ENCODE assay signal across 11 cellular contexts in genomic region chr11:112655386-112655785, GRCh38.
A peak's percentile ranks its signal among the peaks of the same experiment; 100 is the strongest.
DNase-seq lines count a peak whose midpoint lies in the region; ATAC-seq and TF ChIP-seq lines count a peak whose summit lies in the region.
"Had no signal": no experiment of that assay in that cellular context is flagged by ENCODE, and none has a peak within 500 bp of the region (broad histone marks: within the 10 kb centered on the region; RNA-seq: fewer than 3 reads in every experiment).

No MANE protein-coding gene starts in this region.

- in situ Hi-C loops in transverse colon (cut with MboI; ENCODE audit: low pct_ligation_motif_present in 1 of 4, low pct_unique_long_range_greater_than_20kb in 1 of 4, low sequenced_read_pairs in 3 of 4) = no loop called here

- no peak overlapping the region for H3K27ac ChIP-seq in transverse colon
- H3K27ac ChIP-seq: breast epithelium had no signal

- TF ChIP-seq POLR2A in transverse colon (IDR thresholded peaks at IDR 0.05) = no peak

- DNase-seq in NCI-H446 treated with DMSO at 0.1 percent for 48 hours (lab: John Stamatoyannopoulos, UW) = peak; percentile 68
- DNase-seq in dermis microvascular lymphatic vessel endothelial cell (ENCODE audit: low read depth in 2 of 2) = peak; percentile 5 to 28
- DNase-seq in left lobe of liver (ENCODE audit: low spot score) = no peak
- peak; percentile 32 for DNase-seq in transverse colon
- no peak for DNase-seq in CD1c-positive myeloid dendritic cell (ENCODE audit: extremely low spot score)
- no peak for DNase-seq in NOMO-1 (lab: John Stamatoyannopoulos, UW; ENCODE audit: unreplicated experiment in 2 of 2)
- DNase-seq: activated CD4-positive, alpha-beta T cell treated with anti-CD3 and anti-CD28 coated beads for 48 hours; GOT3 had no signal

- peak; percentile 41 for ATAC-seq in left lobe of liver
- no peak for ATAC-seq in HG02588 (IDR thresholded peaks at IDR 0.05; ENCODE audit: unreplicated experiment)
- no peak for ATAC-seq in HG02870 (IDR thresholded peaks at IDR 0.05; ENCODE audit: unreplicated experiment)

- H3K9me3 ChIP-seq in transverse colon = no peaks in the 10 kb centered on the region
- H3K9me3 ChIP-seq: breast epithelium had no signal

- TF ChIP-seq CTCF in transverse colon (IDR thresholded peaks at IDR 0.05) = no peak

- H3K4me1 ChIP-seq in transverse colon = no peaks in the 10 kb centered on the region
- H3K4me1 ChIP-seq: breast epithelium had no signal

- no peaks in the 10 kb centered on the region for H3K27me3 ChIP-seq in transverse colon
- H3K27me3 ChIP-seq: breast epithelium had no signal

- 51% methylated on average over 2 of the region's 2 CpGs; no CpG with 5 or more reads in 1 of the 2 donors for WGBS in transverse colon (ENCODE audit: low coverage in 1 of 2), 2 donors

- H3K36me3 ChIP-seq in transverse colon = no peaks in the 10 kb centered on the region
- H3K36me3 ChIP-seq: breast epithelium had no signal

- intact Hi-C loops in transverse colon (cut with DNase I; ENCODE audit: low total_unique reads) = no loop called here

- no peak for TF ChIP-seq EP300 in transverse colon (IDR thresholded peaks at IDR 0.05; ENCODE audit: low read depth)

- no peak overlapping the region for H3K4me3 ChIP-seq in transverse colon
- H3K4me3 ChIP-seq: breast epithelium had no signal

Comparison
In these comparisons a context has a peak if more than half of its experiments do, and no peak if none do; other contexts are left out.
1. DNase-seq: peak in NCI-H446 treated with DMSO at 0.1 percent for 48 hours (single experiment), dermis microvascular lymphatic vessel endothelial cell (2 of 2) and transverse colon (single experiment); none in left lobe of liver (single experiment), CD1c-positive myeloid dendritic cell (single experiment) and NOMO-1 (0 of 2).